8 cellular contexts compared by ENCODE assay signal in the genomic region with DNA sequence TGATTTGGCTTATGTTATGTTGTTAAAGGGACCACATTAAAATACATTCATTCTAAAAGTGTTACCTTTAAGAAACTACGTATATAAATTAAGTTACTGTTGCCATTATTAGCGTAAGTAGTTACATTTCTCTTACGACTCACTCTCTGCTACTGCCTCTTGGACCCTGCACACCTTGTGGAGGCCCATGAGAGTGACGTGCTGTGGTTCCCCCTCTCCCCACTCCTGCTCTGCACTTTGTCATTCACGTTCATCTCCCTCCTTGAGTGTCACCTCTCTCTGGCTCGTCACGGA. TPM values are rescaled to one million over a fixed set of nuclear protein-coding genes. Genes with fewer than 3 reads are reported as not detected.
A peak's percentile ranks its signal among the peaks of the same experiment; 100 is the strongest.
DNase-seq lines count a peak whose midpoint lies in the region; ATAC-seq, FAIRE-seq and TF ChIP-seq lines count a peak whose summit lies in the region.

No MANE protein-coding gene starts in this region.

- H3K4me3 ChIP-seq in adrenal gland (peak overlapping the region in 2 of 4 donors; percentile 76 to 97), lower lobe of right lung (peak overlapping the region; percentile 96)

- no peak for ATAC-seq in lower lobe of right lung

- intact Hi-C loops in adrenal gland (cut with DNase I), result loop anchor here (5.0 to 10.0 kb wide), 2 partner anchors 150 to 367 kb away; no protein-coding TSS in a partner anchor
- intact Hi-C loops in lower lobe of right lung (cut with DNase I), result loop anchor here (10.0 kb wide), 1 partner anchor 147 kb away; no protein-coding TSS in a partner anchor

- peaks cover 0 to 6% of the 10 kb centered on the region in 2 donors for H3K36me3 ChIP-seq in adrenal gland (replicated peaks in 1 of 2)
- no peaks in the 10 kb centered on the region for H3K36me3 ChIP-seq in lower lobe of right lung

- H3K27ac ChIP-seq in adrenal gland, result peak overlapping the region; percentile 42 to 95 (median 84)
- H3K27ac ChIP-seq in lower lobe of right lung, result peak overlapping the region; percentile 80

- TF ChIP-seq POLR2A in adrenal gland (IDR thresholded peaks at IDR 0.05), result no peak

- 5 to 13% (median 8%) methylated on average over 7 of the region's 7 CpGs for WGBS in adrenal gland, 4 donors

- H3K9me3 Mint-ChIP-seq in activated naive CD4-positive, alpha-beta T cell treated with anti-CD3 and anti-CD28 coated beads, Interleukin-2, amount 50 U/mL, for 24 hours, result no peaks in the 10 kb centered on the region

- FAIRE-seq in urothelium cell line (lab: Jason Lieb, UNC), result peak; percentile 88

- TF ChIP-seq CTCF in adrenal gland (IDR thresholded peaks at IDR 0.05) (no peak), lower lobe of right lung (IDR thresholded peaks at IDR 0.05) (no peak)

- no peaks in the 10 kb centered on the region for H3K27me3 ChIP-seq in adrenal gland
- H3K27me3 ChIP-seq in lower lobe of right lung (ENCODE audit: low read depth), result no peaks in the 10 kb centered on the region

- no peak for DNase-seq in activated naive CD4-positive, alpha-beta T cell treated with Interleukin-2 at 50 U/mL for 16 hours
- DNase-seq in adrenal gland (no peak), lower lobe of right lung (no peak), urothelium cell line (ENCODE audit: low spot score) (no peak), NCI-H748 treated with DMSO at 0.1 percent for 48 hours (lab: John Stamatoyannopoulos, UW) (no peak), pons (ENCODE audit: low spot score) (no peak), 8988T (no peak)

- H3K9me3 ChIP-seq in adrenal gland (replicated peaks in 1 of 3) (no peaks in the 10 kb centered on the region), lower lobe of right lung (no peaks in the 10 kb centered on the region)

- peaks cover 12% of the 10 kb centered on the region for H3K4me1 Mint-ChIP-seq in activated naive CD4-positive, alpha-beta T cell treated with anti-CD3 and anti-CD28 coated beads, Interleukin-2, amount 50 U/mL, for 24 hours

- H3K4me3 Mint-ChIP-seq in activated naive CD4-positive, alpha-beta T cell treated with anti-CD3 and anti-CD28 coated beads, Interleukin-2, amount 50 U/mL, for 24 hours, result peak overlapping the region; percentile 80

- no peaks in the 10 kb centered on the region for H3K36me3 Mint-ChIP-seq in activated naive CD4-positive, alpha-beta T cell treated with anti-CD3 and anti-CD28 coated beads, Interleukin-2, amount 50 U/mL, for 24 hours

- peaks cover 2% of the 10 kb centered on the region for H3K27me3 Mint-ChIP-seq in activated naive CD4-positive, alpha-beta T cell treated with anti-CD3 and anti-CD28 coated beads, Interleukin-2, amount 50 U/mL, for 24 hours

- H3K4me1 ChIP-seq in adrenal gland (replicated peaks in 1 of 2), result peaks cover 0 to 40% of the 10 kb centered on the region in 2 donors
- peaks cover 30% of the 10 kb centered on the region for H3K4me1 ChIP-seq in lower lobe of right lung

- H3K27ac Mint-ChIP-seq in activated naive CD4-positive, alpha-beta T cell treated with anti-CD3 and anti-CD28 coated beads, Interleukin-2, amount 50 U/mL, for 24 hours, result peak overlapping the region; percentile 21

RNA-seq across cellular contexts. Expression of gene MERTK, which starts 0.8 kb away (rescaled TPM):
- total RNA-seq in adrenal gland (100 to 1,000 TPM in 1 of 8 donors, 10 to 100 TPM in 7; 33.3 to 152 (median 81.3) TPM), lower lobe of right lung (20.7 TPM)
- polyA plus RNA-seq in adrenal gland, result 10 to 100 TPM; 23.3 to 95.2 (median 66.5) TPM

RNA-seq across cellular contexts. Expression of gene ANAPC1, which starts 13.6 kb away (rescaled TPM):
- total RNA-seq in adrenal gland (10 to 100 TPM; 22.6 to 63.9 (median 26.3) TPM), lower lobe of right lung (32.2 TPM)
- 10 to 100 TPM in 1 of 3 donors, 1 to 10 TPM in 2; 5.4 to 16.1 (median 6.0) TPM for polyA plus RNA-seq in adrenal gland
